Comparison of ENCODE assay signal across 8 cellular contexts in the genomic region with DNA sequence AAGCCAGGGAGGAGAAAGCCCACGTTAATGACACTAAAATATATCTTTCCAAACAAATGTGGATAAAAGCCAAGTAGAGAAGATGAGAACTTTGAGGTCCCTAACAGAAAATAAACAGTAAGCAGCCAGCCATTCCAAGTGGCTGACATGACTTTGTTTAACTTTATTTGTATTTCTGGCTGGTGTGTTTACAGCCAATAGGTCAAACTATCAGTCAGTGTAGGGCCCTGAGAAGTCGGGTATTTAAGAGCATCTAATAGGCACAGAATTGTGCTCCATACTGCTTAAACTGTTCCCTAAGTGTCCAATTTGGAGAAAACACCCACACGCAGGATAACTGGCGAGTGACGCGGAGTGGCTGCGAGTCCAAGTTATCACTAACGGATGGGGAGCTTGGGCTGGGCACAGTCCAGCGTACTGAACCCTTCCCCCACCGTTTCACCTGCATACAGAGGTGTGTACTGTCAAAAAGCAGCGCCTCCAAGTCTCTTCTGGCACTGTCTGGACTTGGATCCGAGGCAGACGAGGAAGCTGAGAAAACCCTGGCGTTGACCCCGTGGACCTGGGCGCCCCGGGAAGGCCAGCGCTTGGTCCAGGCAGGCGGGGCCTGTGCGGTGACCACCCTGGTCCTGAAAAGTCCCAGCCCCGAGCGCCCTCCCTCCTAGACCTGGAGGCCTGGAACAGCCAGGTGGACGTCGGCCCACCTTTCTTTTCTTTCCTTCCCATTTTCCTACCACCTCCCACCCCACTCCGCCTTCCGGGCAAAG. TPM values are rescaled to one million over a fixed set of nuclear protein-coding genes. Genes with fewer than 3 reads are reported as not detected.
DNase-seq lines count a peak whose midpoint lies in the region; ATAC-seq, FAIRE-seq and TF ChIP-seq lines count a peak whose summit lies in the region.

No MANE protein-coding gene starts in this region.

- H3K4me1 ChIP-seq in neutrophil (ENCODE audit: control insufficient read depth in 1 of 2, insufficient read depth in 1 of 2, low read depth in 1 of 2, low read length in 1 of 2): peaks cover 11 to 12% of the 10 kb centered on the region in 2 experiments

- H3K27me3 ChIP-seq in neutrophil: no peaks in the 10 kb centered on the region

- H3K4me3 ChIP-seq in fibroblast of the aortic adventitia (ENCODE audit: low read depth, low read length) (peak overlapping the region; percentile 97), neutrophil (ENCODE audit: low read depth in 1 of 2, low read length in 1 of 2) (peak overlapping the region; percentile 85 to 89)

- in situ Hi-C loops in ACHN (cut with HindIII; ENCODE audit: low pct_ligation_motif_present, low pct_unique_long_range_greater_than_20kb, low sequenced_read_pairs): no loop called here

- DNase-seq in ACHN: peak; percentile 10
- DNase-seq in fibroblast of the aortic adventitia (ENCODE audit: low read depth): no peak
- DNase-seq in GM03348 (ENCODE audit: low spot score): no peak

- ATAC-seq in GM21723 (IDR thresholded peaks at IDR 0.05; ENCODE audit: unreplicated experiment) (peak; percentile 17), GM21367 (IDR thresholded peaks at IDR 0.05; ENCODE audit: unreplicated experiment) (no peak), HG03135 (IDR thresholded peaks at IDR 0.05; ENCODE audit: unreplicated experiment) (no peak)

- peak overlapping the region; percentile 90 for H3K27ac ChIP-seq in neutrophil

- peak; percentile 47 for FAIRE-seq in TTC549 (lab: Jason Lieb, UNC)

- peaks cover 13% of the 10 kb centered on the region for H3K36me3 ChIP-seq in neutrophil

- TF ChIP-seq CTCF in fibroblast of the aortic adventitia (IDR thresholded peaks at IDR 0.05; ENCODE audit: insufficient read depth, low read length) (no peak), neutrophil (IDR thresholded peaks at IDR 0.05) (no peak)

- H3K9me3 ChIP-seq in neutrophil: no peaks in the 10 kb centered on the region

RNA-seq across cellular contexts. Expression of gene LGALS8, which starts 0.7 kb away (rescaled TPM):
- 58.4 and 64.8 TPM in 2 replicates for total RNA-seq in fibroblast of the aortic adventitia (ENCODE audit: low replicate concordance)
